17 cellular contexts compared by ENCODE assay signal in the genomic region with DNA sequence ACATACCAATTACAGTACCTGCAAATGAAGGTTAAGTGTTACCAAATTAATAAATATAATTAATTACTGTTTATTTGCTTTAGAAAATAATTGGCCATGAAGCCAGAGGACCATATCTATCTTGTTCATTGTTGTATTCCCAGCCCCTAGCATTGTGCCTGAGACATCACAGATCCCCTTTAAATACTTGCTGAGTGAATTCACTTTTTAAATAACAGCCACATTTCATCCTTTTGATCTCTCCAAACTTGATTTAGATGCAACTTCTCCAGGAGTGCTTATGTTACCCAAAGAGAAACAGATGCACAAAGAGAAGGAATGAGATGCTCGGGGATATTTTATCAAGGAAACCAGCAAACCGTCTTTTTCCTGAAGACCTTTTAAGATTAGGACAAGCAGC.
DNase-seq lines count a peak whose midpoint lies in the region; ATAC-seq and TF ChIP-seq lines count a peak whose summit lies in the region.
"Had no signal": no experiment of that assay in that cellular context is flagged by ENCODE, and none has a peak within 500 bp of the region (broad histone marks: within the 10 kb centered on the region; RNA-seq: fewer than 3 reads in every experiment).

No MANE protein-coding gene starts in this region.

- peaks cover 32% of the 10 kb centered on the region for H3K79me2 ChIP-seq in smooth muscle cell (ENCODE audit: low read depth)
- peaks cover 33% of the 10 kb centered on the region for H3K79me2 ChIP-seq in GM23248 (ENCODE audit: insufficient read depth)

- H3K4me3 ChIP-seq in CD4-positive, alpha-beta memory T cell (ENCODE audit: low read length in 2 of 2): no peak overlapping the region
- no peak overlapping the region for H3K4me3 ChIP-seq in gastroesophageal sphincter
- H3K4me3 ChIP-seq in smooth muscle cell: no peak overlapping the region
- H3K4me3 ChIP-seq in GM23248: no peak overlapping the region
- H3K4me3 ChIP-seq: lower lobe of right lung, ovary had no signal

- CTCF ChIA-PET in CD4-positive, alpha-beta memory T cell (lab: Charles Lee; ENCODE audit: partially characterized antibody): no interaction called here
- CTCF ChIA-PET in RWPE1 (lab: Yijun Ruan, JAX): interaction anchor here (0.6 to 0.9 kb wide), 2 partner anchors 9 to 36 kb away, joined by 4 read pairs; no protein-coding TSS in a partner anchor

- no peaks in the 10 kb centered on the region for H3K27me3 ChIP-seq in CD4-positive, alpha-beta memory T cell (ENCODE audit: insufficient read depth, low read length)
- no peaks in the 10 kb centered on the region for H3K27me3 ChIP-seq in gastroesophageal sphincter
- no peaks in the 10 kb centered on the region for H3K27me3 ChIP-seq in smooth muscle cell (ENCODE audit: low read depth)
- H3K27me3 ChIP-seq in GM23248 (replicated peaks; ENCODE audit: insufficient read depth): no peaks in the 10 kb centered on the region
- H3K27me3 ChIP-seq: ovary had no signal

- TF ChIP-seq POLR2A in gastroesophageal sphincter (IDR thresholded peaks at IDR 0.05): no peak

- H3K27ac Mint-ChIP-seq in CD4-positive, alpha-beta memory T cell: peak overlapping the region in 5 of 7 donors; percentile 13 to 72 (median 27)
- H3K27ac Mint-ChIP-seq: activated T-helper 17 cell treated with anti-CD3 and anti-CD28 coated beads, Interleukin-2, amount 50 U/mL, for 72 hours had no signal

- peaks cover 0 to 2% (median 0%) of the 10 kb centered on the region in 8 donors for H3K9me3 Mint-ChIP-seq in CD4-positive, alpha-beta memory T cell
- H3K9me3 Mint-ChIP-seq: activated T-helper 17 cell treated with anti-CD3 and anti-CD28 coated beads, Interleukin-2, amount 50 U/mL, for 72 hours had no signal

- TF ChIP-seq CTCF in RWPE1 (conservative IDR thresholded peaks at IDR 0.05; ENCODE audit: low read depth) (no peak), gastroesophageal sphincter (IDR thresholded peaks at IDR 0.05) (no peak), smooth muscle cell (IDR thresholded peaks at IDR 0.05; ENCODE audit: borderline replicate concordance, insufficient read depth, poor library complexity, severe bottlenecking) (no peak)

- H3K4me1 Mint-ChIP-seq in CD4-positive, alpha-beta memory T cell: peaks cover 0 to 7% (median 2%) of the 10 kb centered on the region in 4 donors

- no peaks in the 10 kb centered on the region for H3K36me3 Mint-ChIP-seq in CD4-positive, alpha-beta memory T cell

- H3K4me3 Mint-ChIP-seq in CD4-positive, alpha-beta memory T cell: no peak overlapping the region
- H3K4me3 Mint-ChIP-seq: activated T-helper 17 cell treated with anti-CD3 and anti-CD28 coated beads, Interleukin-2, amount 50 U/mL, for 72 hours had no signal

- no peak overlapping the region for H3K27ac ChIP-seq in CD4-positive, alpha-beta memory T cell (ENCODE audit: low read depth, low read length)
- 0 out of 2 replicates have a peak overlapping the region, but pooled peaks have one; percentile 19 for H3K27ac ChIP-seq in RWPE1
- peak overlapping the region in 3 of 4 donors; percentile 39 to 41 (median 40) for H3K27ac ChIP-seq in gastroesophageal sphincter
- H3K27ac ChIP-seq in smooth muscle cell (ENCODE audit: low read depth): peak overlapping the region; percentile 67
- no peak overlapping the region for H3K27ac ChIP-seq in GM23248
- H3K27ac ChIP-seq: ovary had no signal

- H3K9me2 ChIP-seq in GM23248 (ENCODE audit: insufficient read depth): no peaks in the 10 kb centered on the region

- H4K20me1 ChIP-seq in smooth muscle cell (ENCODE audit: low read depth) (no peaks in the 10 kb centered on the region), GM23248 (ENCODE audit: insufficient read depth) (no peaks in the 10 kb centered on the region)

- no peaks in the 10 kb centered on the region for H3K36me3 ChIP-seq in CD4-positive, alpha-beta memory T cell (ENCODE audit: insufficient read depth, low read length)
- H3K36me3 ChIP-seq in gastroesophageal sphincter (no peaks in the 10 kb centered on the region), smooth muscle cell (ENCODE audit: low read depth) (no peaks in the 10 kb centered on the region), GM23248 (ENCODE audit: low read depth) (no peaks in the 10 kb centered on the region)
- H3K36me3 ChIP-seq: ovary had no signal

- WGBS in gastroesophageal sphincter (ENCODE audit: low coverage in 1 of 2), 2 donors: 13 to 49% methylated on average over 2 of the region's 2 CpGs
- 14% methylated on average over 2 of the region's 2 CpGs for WGBS in smooth muscle cell (ENCODE audit: low lambda C conversion rate)
- WGBS in GM23248 (ENCODE audit: low coverage in 1 of 2, low lambda C conversion rate in 2 of 2, missing lambda C conversion rate in 2 of 2), 2 experiments: 73 to 86% methylated on average over 2 of the region's 2 CpGs

- no peak overlapping the region for H2AFZ ChIP-seq in smooth muscle cell (ENCODE audit: low read depth)
- no peak overlapping the region for H2AFZ ChIP-seq in GM23248

- POLR2A ChIA-PET in CD4-positive, alpha-beta memory T cell (lab: Charles Lee; ENCODE audit: partially characterized antibody): interaction anchor here (1.2 kb wide), 1 partner anchor 9 kb away, joined by 4 read pairs; no protein-coding TSS in a partner anchor
- POLR2A ChIA-PET in RWPE1 (lab: Yijun Ruan, JAX; ENCODE audit: low non-redundant PET): no interaction called here

- ATAC-seq in gastroesophageal sphincter (no peak), HG02870 (IDR thresholded peaks at IDR 0.05; ENCODE audit: unreplicated experiment) (no peak), GM21723 (IDR thresholded peaks at IDR 0.05; ENCODE audit: unreplicated experiment) (no peak)
- ATAC-seq: activated T-helper 17 cell treated with anti-CD3 and anti-CD28 coated beads, Interleukin-2, amount 50 U/mL, for 72 hours; lower lobe of right lung had no signal

- no peak for TF ChIP-seq EP300 in gastroesophageal sphincter (IDR thresholded peaks at IDR 0.05)

- no peak overlapping the region for H3K4me2 ChIP-seq in smooth muscle cell
- H3K4me2 ChIP-seq in GM23248 (ENCODE audit: unreplicated experiment): no peak overlapping the region

- in situ Hi-C loops in GM23248 (cut with MboI): loop anchor here (10.0 kb wide), 1 partner anchor 56 kb away; no protein-coding TSS in a partner anchor

- no peak for DNase-seq in CD4-positive, alpha-beta memory T cell
- no peak for DNase-seq in RWPE1 (ENCODE audit: low spot score)
- no peak for DNase-seq in smooth muscle cell (lab: John Stamatoyannopoulos, UW; ENCODE audit: unreplicated experiment)
- no peak for DNase-seq in GM23248
- DNase-seq in NCI-H82 (lab: John Stamatoyannopoulos, UW): no peak
- DNase-seq: activated CD4-positive, alpha-beta T cell treated with anti-CD3 and anti-CD28 coated beads, Interleukin-2, amount 50 U/mL, for 1 hour; cortex of kidney; H7; hypothalamus; lower lobe of right lung; NCI-H1417; NCI-H524; ovary had no signal

- H3F3A ChIP-seq in smooth muscle cell (ENCODE audit: low read depth) (peaks cover 25% of the 10 kb centered on the region), GM23248 (ENCODE audit: insufficient read depth) (peaks cover 16% of the 10 kb centered on the region; the same call in 1 of the 2 replicates)

- intact Hi-C loops in CD4-positive, alpha-beta memory T cell (cut with micrococcal nuclease): no loop called here

- no peaks in the 10 kb centered on the region for H3K9me3 ChIP-seq in CD4-positive, alpha-beta memory T cell (ENCODE audit: control insufficient read depth in 1 of 2, low read length in 2 of 2)
- H3K9me3 ChIP-seq in gastroesophageal sphincter: no peaks in the 10 kb centered on the region
- H3K9me3 ChIP-seq in smooth muscle cell (replicated peaks; ENCODE audit: low read depth): no peaks in the 10 kb centered on the region
- no peaks in the 10 kb centered on the region for H3K9me3 ChIP-seq in GM23248 (ENCODE audit: low read depth)
- H3K9me3 ChIP-seq: lower lobe of right lung, ovary had no signal

- H3K27me3 Mint-ChIP-seq in CD4-positive, alpha-beta memory T cell: no peaks in the 10 kb centered on the region
- H3K27me3 Mint-ChIP-seq: activated T-helper 17 cell treated with anti-CD3 and anti-CD28 coated beads, Interleukin-2, amount 50 U/mL, for 72 hours had no signal

- H3K9ac ChIP-seq in smooth muscle cell (ENCODE audit: low read depth) (no peak overlapping the region), GM23248 (no peak overlapping the region)

- no peaks in the 10 kb centered on the region for H3K4me1 ChIP-seq in CD4-positive, alpha-beta memory T cell (ENCODE audit: insufficient read depth, low read length)
- H3K4me1 ChIP-seq in gastroesophageal sphincter (peaks cover 0 to 8% (median 4%) of the 10 kb centered on the region in 3 donors), smooth muscle cell (ENCODE audit: low read depth) (no peaks in the 10 kb centered on the region), GM23248 (ENCODE audit: insufficient read depth) (0 out of 2 replicates have a peak, but pooled peaks cover 7% of the 10 kb centered on the region)
- H3K4me1 ChIP-seq: lower lobe of right lung had no signal

Comparison
In these comparisons a context has a peak if more than half of its experiments do, and no peak if none do; other contexts are left out.
1. H3K27ac ChIP-seq: peak in RWPE1 (single experiment), gastroesophageal sphincter (3 of 4) and smooth muscle cell (single experiment); none in CD4-positive, alpha-beta memory T cell (single experiment) and GM23248 (single experiment).